ENCODE assay signal across 7 cellular contexts in genomic region chr11:10147195-10147594, GRCh38.
"Had no signal": no experiment of that assay in that cellular context is flagged by ENCODE, and none has a peak within 500 bp of the region (broad histone marks: within the 10 kb centered on the region; RNA-seq: fewer than 3 reads in every experiment).

No MANE protein-coding gene starts in this region.

- DNase-seq: IMR-90, KBM-7, KG1 had no signal

- H3K27ac ChIP-seq: HL-60, KMS-11 had no signal

- FAIRE-seq: HepG2, HTR-8/SVneo had no signal

- ATAC-seq: HepG2 had no signal

- H3K4me2 ChIP-seq: KMS-11 had no signal

- H3K9ac ChIP-seq: KMS-11 had no signal
